ENCODE assay signal across 10 cellular contexts in the genomic region with DNA sequence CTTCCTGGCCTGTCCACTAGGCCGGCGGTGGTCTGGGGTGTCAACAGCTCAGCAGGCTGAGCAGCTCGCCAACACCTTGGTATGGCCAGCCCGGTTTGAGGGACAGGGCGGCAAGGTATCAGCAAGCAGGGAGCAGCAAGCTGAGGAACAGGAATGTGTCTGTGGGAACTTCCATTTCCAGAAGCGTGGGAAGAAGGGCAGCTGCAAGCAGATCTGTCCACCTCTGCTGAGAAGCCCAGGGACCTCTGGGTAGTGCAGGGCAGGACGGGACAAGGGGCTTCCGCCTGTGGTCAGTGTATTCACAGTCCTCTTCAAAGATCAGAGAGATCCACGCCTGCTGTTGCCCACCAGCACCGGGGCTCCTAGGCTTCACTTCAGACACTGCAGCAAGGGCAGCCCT. TPM values are rescaled to one million over a fixed set of nuclear protein-coding genes. Genes with fewer than 3 reads are reported as not detected.
DNase-seq lines count a peak whose midpoint lies in the region; TF ChIP-seq lines count a peak whose summit lies in the region.
"Had no signal": no experiment of that assay in that cellular context is flagged by ENCODE, and none has a peak within 500 bp of the region (broad histone marks: within the 10 kb centered on the region; RNA-seq: fewer than 3 reads in every experiment).

No MANE protein-coding gene starts in this region.

- H3K4me1 Mint-ChIP-seq in HFFc6 (ENCODE audit: low read depth) (peaks cover 100% of the 10 kb centered on the region), mesothelial cell of epicardium (peaks cover 57% of the 10 kb centered on the region)

- H3K27ac ChIP-seq in breast epithelium (peak overlapping the region; percentile 83 to 85), stomach smooth muscle (ENCODE audit: low read length) (peak overlapping the region; percentile 97)

- H3K9me3 ChIP-seq in breast epithelium (no peaks in the 10 kb centered on the region), stomach smooth muscle (ENCODE audit: control insufficient read depth in 2 of 2, low read length in 2 of 2) (no peaks in the 10 kb centered on the region)

- no peak for TF ChIP-seq POLR2A in breast epithelium (IDR thresholded peaks at IDR 0.05)

- peak overlapping the region; percentile 71 for H3K4me3 Mint-ChIP-seq in HFFc6
- no peak overlapping the region for H3K4me3 Mint-ChIP-seq in mesothelial cell of epicardium
- H3K4me3 Mint-ChIP-seq: stimulated activated naive CD8-positive, alpha-beta T cell treated with anti-CD3 and anti-CD28 coated beads, Interleukin-15, amount 100 ng/mL, for 72 hours had no signal

- H3K27me3 Mint-ChIP-seq in HFFc6 (ENCODE audit: insufficient read depth) (peaks cover 16% of the 10 kb centered on the region), mesothelial cell of epicardium (ENCODE audit: low read depth) (no peaks in the 10 kb centered on the region)
- H3K27me3 Mint-ChIP-seq: stimulated activated naive CD8-positive, alpha-beta T cell treated with anti-CD3 and anti-CD28 coated beads, Interleukin-15, amount 100 ng/mL, for 72 hours had no signal

- H3K27me3 ChIP-seq in breast epithelium (no peaks in the 10 kb centered on the region), stomach smooth muscle (ENCODE audit: control insufficient read depth in 1 of 2, insufficient read depth in 2 of 2, low read length in 2 of 2) (no peaks in the 10 kb centered on the region), H7 (ENCODE audit: control insufficient read depth, insufficient read depth, low read length) (no peaks in the 10 kb centered on the region)

- H3K4me3 ChIP-seq in breast epithelium: no peak overlapping the region
- peak overlapping the region; percentile 44 for H3K4me3 ChIP-seq in stomach smooth muscle (ENCODE audit: low read length in 2 of 2)
- no peak overlapping the region for H3K4me3 ChIP-seq in H7 (ENCODE audit: insufficient read depth, low read depth, low read length)

- H3K4me1 ChIP-seq in breast epithelium (peaks cover 22 to 72% of the 10 kb centered on the region in 2 donors), stomach smooth muscle (ENCODE audit: control insufficient read depth, insufficient read depth, low read length) (peaks cover 100% of the 10 kb centered on the region)

- H3K9ac ChIP-seq in stomach smooth muscle (ENCODE audit: low read length in 2 of 2): peak overlapping the region; percentile 5 to 65

- no peak for DNase-seq in HFFc6
- DNase-seq in breast epithelium (ENCODE audit: low spot score in 2 of 2): no peak
- no peak for DNase-seq in mesothelial cell of epicardium (ENCODE audit: low spot score in 2 of 2, unreplicated experiment in 2 of 2)
- DNase-seq in GM20000 (ENCODE audit: low spot score): no peak
- no peak for DNase-seq in NOMO-1 treated with DMSO at 0.1 percent for 48 hours (lab: John Stamatoyannopoulos, UW; ENCODE audit: unreplicated experiment)
- DNase-seq in H7: no peak
- DNase-seq: NCI-H226; stimulated activated naive CD8-positive, alpha-beta T cell treated with anti-CD3 and anti-CD28 coated beads, Interleukin-15, amount 100 ng/mL, for 72 hours had no signal

- TF ChIP-seq CTCF in HFFc6 (IDR thresholded peaks at IDR 0.05) (no peak), breast epithelium (IDR thresholded peaks at IDR 0.05) (no peak), mesothelial cell of epicardium (IDR thresholded peaks at IDR 0.05; ENCODE audit: unreplicated experiment) (no peak), GM20000 (IDR thresholded peaks at IDR 0.05; ENCODE audit: extremely low read depth, missing control alignments) (no peak)

- H3K9me3 Mint-ChIP-seq in HFFc6 (no peaks in the 10 kb centered on the region), mesothelial cell of epicardium (no peaks in the 10 kb centered on the region)
- H3K9me3 Mint-ChIP-seq: activated naive CD4-positive, alpha-beta T cell treated with anti-CD3 and anti-CD28 coated beads, Interleukin-2, amount 50 U/mL, for 72 hours; stimulated activated naive CD8-positive, alpha-beta T cell treated with anti-CD3 and anti-CD28 coated beads, Interleukin-15, amount 100 ng/mL, for 72 hours had no signal

- intact Hi-C loops in breast epithelium (cut with DNase I; ENCODE audit: low total_unique reads): no loop called here

- H3K27ac Mint-ChIP-seq in HFFc6: peak overlapping the region; percentile 90
- H3K27ac Mint-ChIP-seq in mesothelial cell of epicardium: peak overlapping the region; percentile 4

- H3K36me3 Mint-ChIP-seq in HFFc6 (ENCODE audit: low read depth) (peaks cover 32% of the 10 kb centered on the region), mesothelial cell of epicardium (no peaks in the 10 kb centered on the region)
- H3K36me3 Mint-ChIP-seq: activated naive CD4-positive, alpha-beta T cell treated with anti-CD3 and anti-CD28 coated beads, Interleukin-2, amount 50 U/mL, for 72 hours had no signal

- H3K36me3 ChIP-seq in breast epithelium: no peaks in the 10 kb centered on the region
- peaks cover 6 to 16% of the 10 kb centered on the region in 2 donors for H3K36me3 ChIP-seq in stomach smooth muscle (ENCODE audit: control insufficient read depth in 2 of 2, insufficient read depth in 2 of 2, low read length in 2 of 2)
- H3K36me3 ChIP-seq in H7 (replicated peaks; ENCODE audit: control insufficient read depth, insufficient read depth, low read length): no peaks in the 10 kb centered on the region; the same call in 1 of the 2 replicates

RNA-seq across cellular contexts. Expression of gene ACTN1, which starts 36.0 kb away (rescaled TPM):
- total RNA-seq in HFFc6 (2021; fragmentation: NEBNext Ultra II Directional; extraction: Animal tissue kit (Norgen Biotek cat#: 25700)): 100 to 1,000 TPM; 749 to 847 (median 825) TPM
- total RNA-seq in breast epithelium: 100 to 1,000 TPM in 2 of 3 donors, 10 to 100 TPM in 1; 75.0 to 295 (median 290) TPM
- 155 to 166 TPM (median 163 TPM) in 3 replicates for total RNA-seq in mesothelial cell of epicardium
- 161 and 169 TPM in 2 replicates for total RNA-seq in H7 (2014; rRNA removed; shearing (Covaris generic))

Comparison
In these comparisons a context has a peak if more than half of its experiments do, and no peak if none do; other contexts are left out.
1. H3K4me3 ChIP-seq: peak in stomach smooth muscle (2 of 2); none in breast epithelium (0 of 3) and H7 (single experiment).